In the genomic region with DNA sequence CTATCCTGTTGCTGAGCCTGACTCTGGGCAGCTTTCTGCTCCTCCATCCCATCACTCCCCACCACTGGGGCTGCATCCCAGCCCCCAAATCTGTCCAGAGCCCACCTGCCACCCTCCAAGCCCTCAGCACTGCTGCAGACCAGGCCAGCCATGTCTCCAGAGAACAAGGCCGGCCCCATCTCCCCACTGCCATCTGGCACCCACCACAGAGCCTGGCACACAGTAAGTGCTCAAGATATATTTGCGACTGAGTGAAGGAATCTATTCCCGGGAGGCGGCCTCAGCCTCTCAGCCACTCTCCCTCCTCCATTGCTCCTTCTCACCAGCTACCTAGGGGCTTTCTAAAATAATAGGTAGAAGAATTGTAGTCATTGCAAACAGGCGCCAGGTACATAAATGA, we compare ENCODE assay signal across 16 cellular contexts. TPM values are rescaled to one million over a fixed set of nuclear protein-coding genes. Genes with fewer than 3 reads are reported as not detected.
DNase-seq lines count a peak whose midpoint lies in the region; ATAC-seq and TF ChIP-seq lines count a peak whose summit lies in the region.
"Had no signal": no experiment of that assay in that cellular context is flagged by ENCODE, and none has a peak within 500 bp of the region (broad histone marks: within the 10 kb centered on the region; RNA-seq: fewer than 3 reads in every experiment).

No MANE protein-coding gene starts in this region.

- H4K20me1 ChIP-seq in BLaER1: peaks cover 86% of the 10 kb centered on the region

- H3K9me3 ChIP-seq in BLaER1: no peaks in the 10 kb centered on the region
- H3K9me3 ChIP-seq: prostate gland had no signal

- peak overlapping the region; percentile 100 for H3K4me2 ChIP-seq in BLaER1

- H3K4me3 Mint-ChIP-seq in WTC11: no peak overlapping the region
- peak overlapping the region; percentile 57 for H3K4me3 Mint-ChIP-seq in glutamatergic neuron (ENCODE audit: unreplicated experiment)
- no peak overlapping the region for H3K4me3 Mint-ChIP-seq in stimulated activated effector memory CD8-positive, alpha-beta T cell treated with anti-CD3 and anti-CD28 coated beads, Interleukin-12 subunit alpha, Interleukin-12 subunit beta, amount 100 ng/mL, for 72 hours
- H3K4me3 Mint-ChIP-seq: activated CD8-positive, alpha-beta T cell treated with anti-CD3 and anti-CD28 coated beads for 36 hours had no signal

- H3K4me3 ChIP-seq in BLaER1: peak overlapping the region; percentile 91; the same call in 1 of the 2 replicates
- H3K4me3 ChIP-seq: prostate gland had no signal

- H3K4me1 ChIP-seq in BLaER1: peaks cover 82% of the 10 kb centered on the region
- H3K4me1 ChIP-seq: prostate gland had no signal

- peak overlapping the region; percentile 87 for H3K9ac ChIP-seq in BLaER1

- H3K4me1 Mint-ChIP-seq in WTC11 (peaks cover 81% of the 10 kb centered on the region), glutamatergic neuron (ENCODE audit: low read depth, unreplicated experiment) (peaks cover 27% of the 10 kb centered on the region)
- peaks cover 78% of the 10 kb centered on the region for H3K4me1 Mint-ChIP-seq in stimulated activated effector memory CD8-positive, alpha-beta T cell treated with anti-CD3 and anti-CD28 coated beads, Interleukin-12 subunit alpha, Interleukin-12 subunit beta, amount 100 ng/mL, for 72 hours

- ATAC-seq in WTC11: no peak
- no peak for ATAC-seq in stimulated activated effector memory CD8-positive, alpha-beta T cell treated with anti-CD3 and anti-CD28 coated beads, Interleukin-12 subunit alpha, Interleukin-12 subunit beta, amount 100 ng/mL, for 72 hours
- ATAC-seq: activated CD8-positive, alpha-beta T cell treated with anti-CD3 and anti-CD28 coated beads for 36 hours had no signal

- H3K27ac ChIP-seq in BLaER1: peak overlapping the region; percentile 55

- H3K36me3 ChIP-seq in BLaER1: peaks cover 19% of the 10 kb centered on the region
- H3K36me3 ChIP-seq: prostate gland had no signal

- POLR2A ChIA-PET in WTC11 (lab: Charles Lee): no interaction called here

- no peak for TF ChIP-seq CTCF in WTC11 (IDR thresholded peaks at IDR 0.05)
- no peak for TF ChIP-seq CTCF in glutamatergic neuron (IDR thresholded peaks at IDR 0.05; ENCODE audit: partially characterized antibody, unreplicated experiment)

- H3K27me3 Mint-ChIP-seq in WTC11 (ENCODE audit: low read depth) (peaks cover 29% of the 10 kb centered on the region), glutamatergic neuron (ENCODE audit: unreplicated experiment) (peaks cover 10% of the 10 kb centered on the region)

- H3K9me3 Mint-ChIP-seq in WTC11: no peaks in the 10 kb centered on the region
- H3K9me3 Mint-ChIP-seq in glutamatergic neuron (ENCODE audit: unreplicated experiment): peaks cover 4% of the 10 kb centered on the region
- H3K9me3 Mint-ChIP-seq in stimulated activated effector memory CD8-positive, alpha-beta T cell treated with anti-CD3 and anti-CD28 coated beads, Interleukin-12 subunit alpha, Interleukin-12 subunit beta, amount 100 ng/mL, for 72 hours: no peaks in the 10 kb centered on the region
- H3K9me3 Mint-ChIP-seq: activated CD8-positive, alpha-beta T cell treated with anti-CD3 and anti-CD28 coated beads for 36 hours had no signal

- intact Hi-C loops in head of caudate nucleus (cut with DNase I): loop anchor here (10.0 kb wide), 1 partner anchor 97 kb away; no protein-coding TSS in a partner anchor

- H3K27ac Mint-ChIP-seq in WTC11 (peak overlapping the region; percentile 82; the same call in 1 of the 2 replicates), glutamatergic neuron (ENCODE audit: unreplicated experiment) (no peak overlapping the region)
- peak overlapping the region; percentile 61 for H3K27ac Mint-ChIP-seq in stimulated activated effector memory CD8-positive, alpha-beta T cell treated with anti-CD3 and anti-CD28 coated beads, Interleukin-12 subunit alpha, Interleukin-12 subunit beta, amount 100 ng/mL, for 72 hours
- H3K27ac Mint-ChIP-seq: activated CD8-positive, alpha-beta T cell treated with anti-CD3 and anti-CD28 coated beads for 36 hours had no signal

- CTCF ChIA-PET in WTC11 (lab: Charles Lee): interaction anchor here (6.1 kb wide), 1 partner anchor 111 kb away, joined by 47 read pairs; no protein-coding TSS in a partner anchor

- H3K27me3 ChIP-seq in BLaER1: no peaks in the 10 kb centered on the region

- H3K36me3 Mint-ChIP-seq in WTC11: no peaks in the 10 kb centered on the region
- H3K36me3 Mint-ChIP-seq in glutamatergic neuron (ENCODE audit: unreplicated experiment): no peaks in the 10 kb centered on the region
- H3K36me3 Mint-ChIP-seq in stimulated activated effector memory CD8-positive, alpha-beta T cell treated with anti-CD3 and anti-CD28 coated beads, Interleukin-12 subunit alpha, Interleukin-12 subunit beta, amount 100 ng/mL, for 72 hours: peaks cover under 1% of the 10 kb centered on the region

- no peak for DNase-seq in WTC11 (ENCODE audit: low spot score)
- no peak for DNase-seq in glutamatergic neuron
- DNase-seq in stimulated activated effector memory CD8-positive, alpha-beta T cell treated with anti-CD3 and anti-CD28 coated beads, Interleukin-12 subunit alpha, Interleukin-12 subunit beta, amount 100 ng/mL, for 72 hours (ENCODE audit: low spot score in 2 of 2): no peak
- DNase-seq in germinal center (ENCODE audit: low spot score): no peak
- no peak for DNase-seq in head of caudate nucleus
- DNase-seq in activated CD4-positive, alpha-beta T cell treated with anti-CD3 and anti-CD28 coated beads, Interleukin-2, amount 50 U/mL, for 48 hours: no peak
- DNase-seq in HuH-7.5 (ENCODE audit: low spot score): no peak
- DNase-seq: activated CD8-positive, alpha-beta T cell treated with anti-CD3 and anti-CD28 coated beads for 36 hours; cerebellar nuclear complex; HCEC 1CT; hypothalamus; SW 1271 had no signal

TF ChIP-seq in WTC11, 78 proteins besides CTCF, POLR2A, EP300 and RAD21:
- no peak for TF ChIP-seq ZNF416 (CRISPR knock-in tag; IDR thresholded peaks at IDR 0.05)
- no peak for TF ChIP-seq ZNF423 (CRISPR knock-in tag; IDR thresholded peaks at IDR 0.05)
- no peak for TF ChIP-seq NR1H2 (CRISPR knock-in tag; IDR thresholded peaks at IDR 0.05)
TF ChIP-seq in WTC11: peak in this region for 0.

RNA-seq across cellular contexts. Expression of a gene that starts 4.8 kb away (rescaled TPM):
- total RNA-seq in WTC11 (2021) (56.7 to 63.9 TPM (median 57.4 TPM) in 3 replicates), glutamatergic neuron (ENCODE audit: unreplicated experiment) (72.2 TPM)

RNA-seq across cellular contexts. Expression of a gene that starts 58.7 kb away (rescaled TPM):
- not detected in 3 replicates for total RNA-seq in WTC11 (2021)
- not detected for total RNA-seq in glutamatergic neuron (ENCODE audit: unreplicated experiment)
- total RNA-seq: activated CD8-positive, alpha-beta T cell treated with anti-CD3 and anti-CD28 coated beads for 36 hours; myocyte; prostate gland; RPMI7951 had no signal
